In genomic region chr14:96275182-96276112, GRCh38 we compare ENCODE assay signal across 8 cellular contexts. TPM values are rescaled to one million over a fixed set of nuclear protein-coding genes. Genes with fewer than 3 reads are reported as not detected.
DNase-seq lines count a peak whose midpoint lies in the region; ATAC-seq and TF ChIP-seq lines count a peak whose summit lies in the region.

No MANE protein-coding gene starts in this region.

- H3K36me3 Mint-ChIP-seq in chondrocyte (ENCODE audit: low read depth): peaks cover 6% of the 10 kb centered on the region

- no peaks in the 10 kb centered on the region for H3K36me3 ChIP-seq in right lobe of liver

- no peak overlapping the region for H3K4me3 ChIP-seq in right lobe of liver

- TF ChIP-seq CTCF in chondrocyte (IDR thresholded peaks at IDR 0.05) (peak; percentile 98), right lobe of liver (IDR thresholded peaks at IDR 0.05) (peak; percentile 88 to 97 (median 94))

- 13% methylated on average over 16 of the region's 16 CpGs for WGBS in right lobe of liver (ENCODE audit: insufficient coverage, low coverage, low lambda C conversion rate, missing lambda C conversion rate)

- peak; percentile 49 for DNase-seq in activated gamma-delta T cell treated with Interleukin-2 at 50 U/mL for 16 hours
- DNase-seq in activated gamma-delta T cell (lab: John Stamatoyannopoulos, UW): no peak
- peak; percentile 54 for DNase-seq in NCI-H2107 treated with DMSO at 0.1 percent for 48 hours (lab: John Stamatoyannopoulos, UW; ENCODE audit: unreplicated experiment)
- DNase-seq in activated CD4-positive, alpha-beta T cell treated with anti-CD3 and anti-CD28 coated beads for 4 hours: peak; percentile 66 to 70
- peak; percentile 62 for DNase-seq in chondrocyte (ENCODE audit: low spot score)
- peak; percentile 74 to 76 (median 75) for DNase-seq in right lobe of liver
- DNase-seq in stimulated activated CD4-positive, alpha-beta T cell treated with anti-CD3 and anti-CD28 coated beads, TNF-alpha, amount 100 ng/mL, for 24 hours (ENCODE audit: low read depth in 3 of 3): peak; percentile 46 to 67 (median 56)

- H3K9me3 Mint-ChIP-seq in chondrocyte (ENCODE audit: low read depth): peaks cover 10% of the 10 kb centered on the region

- TF ChIP-seq POLR2A in right lobe of liver (IDR thresholded peaks at IDR 0.05): no peak

- no peaks in the 10 kb centered on the region for H3K27me3 Mint-ChIP-seq in chondrocyte (ENCODE audit: low read depth)

- no peak overlapping the region for H3K4me3 Mint-ChIP-seq in chondrocyte (ENCODE audit: unreplicated experiment)

- H3K27me3 ChIP-seq in right lobe of liver: no peaks in the 10 kb centered on the region

- no peaks in the 10 kb centered on the region for H3K4me1 ChIP-seq in right lobe of liver

- intact Hi-C loops in right lobe of liver (cut with DNase I): loop anchor here in 1 of 2 donors (10.0 kb wide), 1 partner anchor 281 kb away; no protein-coding TSS in a partner anchor

- ATAC-seq in right lobe of liver: peak; percentile 74 to 91 (median 84)
- no peak for ATAC-seq in HG03175 (IDR thresholded peaks at IDR 0.05; ENCODE audit: unreplicated experiment)

- no peaks in the 10 kb centered on the region for H3K9me3 ChIP-seq in right lobe of liver

- no peak overlapping the region for H3K27ac Mint-ChIP-seq in chondrocyte (ENCODE audit: unreplicated experiment)

- H3K4me1 Mint-ChIP-seq in chondrocyte (ENCODE audit: low read depth): peaks cover 17% of the 10 kb centered on the region

- H3K27ac ChIP-seq in right lobe of liver: no peak overlapping the region

RNA-seq across cellular contexts. Expression of gene BDKRB1, which starts 19.4 kb away (rescaled TPM):
- total RNA-seq in chondrocyte (not detected in 3 replicates), right lobe of liver (under 1 TPM in 1 of 6 experiments, not detected in 5; 0.31 TPM)
